8 cellular contexts compared by ENCODE assay signal in genomic region chr1:178543291-178543609, GRCh38. TPM values are rescaled to one million over a fixed set of nuclear protein-coding genes. Genes with fewer than 3 reads are reported as not detected.
DNase-seq lines count a peak whose midpoint lies in the region; TF ChIP-seq lines count a peak whose summit lies in the region.

No MANE protein-coding gene starts in this region.

- peaks cover 17% of the 10 kb centered on the region for H3K27me3 Mint-ChIP-seq in nephron (ENCODE audit: low read depth)

- H3K36me3 ChIP-seq in HEK293 (ENCODE audit: control insufficient read depth in 2 of 2, insufficient read depth in 1 of 2, low read length in 2 of 2): peaks cover 4 to 17% of the 10 kb centered on the region in 2 experiments; a peak in 2 of 3 replicates
- H3K36me3 ChIP-seq in effector memory CD4-positive, alpha-beta T cell (ENCODE audit: control insufficient read depth, insufficient read depth, low read length): no peaks in the 10 kb centered on the region

- peak overlapping the region; percentile 89; the same call in 1 of the 2 replicates for H3K27ac ChIP-seq in HEK293 (ENCODE audit: extremely low read depth, low read depth, low read length)
- no peak overlapping the region for H3K27ac ChIP-seq in effector memory CD4-positive, alpha-beta T cell (ENCODE audit: insufficient read depth, low read length, poor library complexity, severe bottlenecking)

- H3K4me1 ChIP-seq in HEK293 (ENCODE audit: control insufficient read depth, insufficient read depth, low read length): no peaks in the 10 kb centered on the region
- no peaks in the 10 kb centered on the region for H3K4me1 ChIP-seq in effector memory CD4-positive, alpha-beta T cell (ENCODE audit: control insufficient read depth, insufficient read depth, low read length, poor library complexity, severe bottlenecking)

- POLR2A ChIA-PET in HEK293 (lab: Yijun Ruan, JAX): interaction anchor here (0.6 to 1.4 kb wide), 2 partner anchors 183 to 358 kb away, joined by 3 to 6 read pairs; partner anchors contain the start of gene RALGPS2

- no peaks in the 10 kb centered on the region for H3K9me3 Mint-ChIP-seq in nephron

- CTCF ChIA-PET in HEK293 (lab: Yijun Ruan, JAX): interaction anchor here (0.6 to 5.5 kb wide), 27 partner anchors 11 to 827 kb away, joined by 3 to 39 read pairs (median 3); no protein-coding TSS in a partner anchor

- DNase-seq in NCI-H2227 (lab: John Stamatoyannopoulos, UW; ENCODE audit: unreplicated experiment): peak; percentile 65
- no peak for DNase-seq in NCI-H2227 treated with DMSO at 0.1 percent for 48 hours (lab: John Stamatoyannopoulos, UW)
- peak; percentile 56 for DNase-seq in NOMO-1 treated with DMSO at 0.1 percent for 48 hours (lab: John Stamatoyannopoulos, UW; ENCODE audit: unreplicated experiment)
- DNase-seq in effector memory CD4-positive, alpha-beta T cell: no peak
- no peak for DNase-seq in KG1 (lab: John Stamatoyannopoulos, UW)
- no peak for DNase-seq in HT-29 (ENCODE audit: low spot score)

- no peaks in the 10 kb centered on the region for H3K27me3 ChIP-seq in effector memory CD4-positive, alpha-beta T cell (replicated peaks; ENCODE audit: control insufficient read depth, insufficient read depth, low read length, poor library complexity, severe bottlenecking)

- peaks cover 16% of the 10 kb centered on the region for H3K4me1 Mint-ChIP-seq in nephron

- TF ChIP-seq CTCF in HEK293 (tag by site-specific recombination; IDR thresholded peaks at IDR 0.05): no peak
- no peak for TF ChIP-seq CTCF in nephron (IDR thresholded peaks at IDR 0.05; ENCODE audit: unreplicated experiment in 3 of 3)

- peak overlapping the region; percentile 96 to 98 (median 97) for H3K4me3 Mint-ChIP-seq in nephron

- H3K27ac Mint-ChIP-seq in nephron: peak overlapping the region; percentile 94 to 98 (median 96)

- H3K36me3 Mint-ChIP-seq in nephron (ENCODE audit: low read depth): peaks cover 26% of the 10 kb centered on the region

- peak overlapping the region; percentile 79 for H3K4me3 ChIP-seq in HEK293 (ENCODE audit: low read depth, low read length)
- H3K4me3 ChIP-seq in effector memory CD4-positive, alpha-beta T cell (ENCODE audit: insufficient read depth, low read depth, low read length, poor library complexity, severe bottlenecking): peak overlapping the region; percentile 87

- H3K9me3 ChIP-seq in HEK293 (ENCODE audit: control insufficient read depth, insufficient read depth, low read depth, low read length): no peaks in the 10 kb centered on the region
- no peaks in the 10 kb centered on the region for H3K9me3 ChIP-seq in effector memory CD4-positive, alpha-beta T cell (ENCODE audit: control insufficient read depth, low read length)

TF ChIP-seq in HEK293, 187 proteins besides CTCF, POLR2A, EP300 and RAD21:
- TF ChIP-seq GLIS1 (tag by site-specific recombination; IDR thresholded peaks at IDR 0.05) (0 out of 2 replicates have a peak, but pooled peaks have one; percentile 1), ZNF561 (tag by site-specific recombination; IDR thresholded peaks at IDR 0.05; ENCODE audit: borderline replicate concordance) (0 out of 2 replicates have a peak, but pooled peaks have one; percentile 16), ZFHX2 (tag by site-specific recombination; conservative IDR thresholded peaks at IDR 0.05) (no peak), ZBTB17 (tag by site-specific recombination; IDR thresholded peaks at IDR 0.05) (0 out of 2 replicates have a peak, but pooled peaks have one; percentile 15), ZNF473 (tag by site-specific recombination; IDR thresholded peaks at IDR 0.05) (no peak), ZNF626 (tag by site-specific recombination; IDR thresholded peaks at IDR 0.05) (no peak), ZNF660 (tag by site-specific recombination; IDR thresholded peaks at IDR 0.05) (no peak)

RNA-seq across cellular contexts. Expression of gene TEX35, which starts 30.3 kb away (rescaled TPM):
- not detected in 2 replicates for total RNA-seq in HT-29 (2014; rRNA removed; shearing (Covaris generic))

RNA-seq across cellular contexts. Expression of gene CLEC20A, which starts 46.5 kb away (rescaled TPM):
- total RNA-seq in HT-29 (2014; rRNA removed; shearing (Covaris generic)): not detected in 2 replicates

Comparison
In these comparisons a context has a peak if more than half of its experiments do, and no peak if none do; other contexts are left out.
1. DNase-seq: peak in NCI-H2227 (single experiment) and NOMO-1 treated with DMSO at 0.1 percent for 48 hours (single experiment); none in NCI-H2227 treated with DMSO at 0.1 percent for 48 hours (single experiment), effector memory CD4-positive, alpha-beta T cell (0 of 3), KG1 (single experiment) and HT-29 (single experiment).